ENCODE assay signal across 1 cellular context in the genomic region with DNA sequence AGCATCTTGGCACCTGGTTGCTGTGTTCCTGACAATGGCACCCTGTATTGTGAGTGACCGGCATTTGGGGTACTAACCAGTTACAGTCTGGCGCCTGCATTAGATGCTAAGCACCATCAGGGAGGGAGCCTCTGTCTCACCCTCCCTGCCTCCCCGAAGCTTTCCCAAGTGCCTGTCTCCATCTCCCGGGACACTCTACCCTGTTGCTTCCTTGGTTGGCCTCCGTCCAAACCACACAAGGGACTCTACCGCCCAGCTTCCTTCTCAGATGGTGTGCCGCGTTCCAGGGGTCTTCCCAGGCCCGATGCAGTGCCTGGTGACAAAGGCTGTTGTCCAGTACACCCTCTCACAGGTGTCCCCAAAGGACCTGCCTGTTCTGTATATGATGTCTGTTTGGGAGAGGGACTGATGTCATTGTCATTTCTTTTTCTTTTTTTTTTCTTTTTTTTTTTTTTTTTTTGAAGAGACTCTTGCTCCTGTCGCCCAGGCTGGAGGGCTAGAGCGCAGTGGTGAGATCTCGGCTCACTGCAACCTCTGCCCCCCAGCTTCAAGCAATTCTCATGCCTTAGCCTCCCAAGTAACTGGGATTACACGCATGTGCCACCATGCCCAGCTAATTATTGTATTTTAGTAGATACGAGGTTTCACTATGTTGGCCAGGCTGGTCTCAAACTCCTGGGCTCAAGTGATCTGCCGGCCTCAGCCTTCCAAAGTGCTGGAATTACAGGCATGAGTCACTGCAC.
TF ChIP-seq lines count a peak whose summit lies in the region.

No MANE protein-coding gene starts in this region.

TF ChIP-seq in GM12878, 131 proteins besides CTCF, POLR2A, EP300 and RAD21:
- TF ChIP-seq ZNF384 (IDR thresholded peaks at IDR 0.05; ENCODE audit: borderline replicate concordance, low read depth, low read length) (peak; percentile 45; the same call in 1 of the 2 replicates), RELA (IDR thresholded peaks at IDR 0.05; ENCODE audit: borderline replicate concordance, partially characterized antibody) (no peak), CBFB (IDR thresholded peaks at IDR 0.05; ENCODE audit: low read depth) (no peak), ETV6 (conservative IDR thresholded peaks at IDR 0.05 in 1 of 2, IDR thresholded peaks at IDR 0.05 in 1 of 2; ENCODE audit: borderline replicate concordance in 1 of 2, low read depth in 1 of 2) (no peak), POU2F2 (IDR thresholded peaks at IDR 0.05; ENCODE audit: borderline replicate concordance, low read depth, low read length) (no peak), SREBF2 (IDR thresholded peaks at IDR 0.05; ENCODE audit: low read length) (no peak), POLR2AphosphoS5 (IDR thresholded peaks at IDR 0.05; ENCODE audit: low read length) (peak; percentile 32; the same call in 1 of the 2 replicates), BHLHE40 (IDR thresholded peaks at IDR 0.05; ENCODE audit: borderline replicate concordance in 1 of 2, low read depth in 2 of 2, low read length in 1 of 2) (no peak), STAT1 (conservative IDR thresholded peaks at IDR 0.05) (no peak), SMAD5 (IDR thresholded peaks at IDR 0.05; ENCODE audit: low read depth) (no peak), JUND (IDR thresholded peaks at IDR 0.05; ENCODE audit: low read depth, low read length) (no peak)
- TF ChIP-seq, protein P1, sequence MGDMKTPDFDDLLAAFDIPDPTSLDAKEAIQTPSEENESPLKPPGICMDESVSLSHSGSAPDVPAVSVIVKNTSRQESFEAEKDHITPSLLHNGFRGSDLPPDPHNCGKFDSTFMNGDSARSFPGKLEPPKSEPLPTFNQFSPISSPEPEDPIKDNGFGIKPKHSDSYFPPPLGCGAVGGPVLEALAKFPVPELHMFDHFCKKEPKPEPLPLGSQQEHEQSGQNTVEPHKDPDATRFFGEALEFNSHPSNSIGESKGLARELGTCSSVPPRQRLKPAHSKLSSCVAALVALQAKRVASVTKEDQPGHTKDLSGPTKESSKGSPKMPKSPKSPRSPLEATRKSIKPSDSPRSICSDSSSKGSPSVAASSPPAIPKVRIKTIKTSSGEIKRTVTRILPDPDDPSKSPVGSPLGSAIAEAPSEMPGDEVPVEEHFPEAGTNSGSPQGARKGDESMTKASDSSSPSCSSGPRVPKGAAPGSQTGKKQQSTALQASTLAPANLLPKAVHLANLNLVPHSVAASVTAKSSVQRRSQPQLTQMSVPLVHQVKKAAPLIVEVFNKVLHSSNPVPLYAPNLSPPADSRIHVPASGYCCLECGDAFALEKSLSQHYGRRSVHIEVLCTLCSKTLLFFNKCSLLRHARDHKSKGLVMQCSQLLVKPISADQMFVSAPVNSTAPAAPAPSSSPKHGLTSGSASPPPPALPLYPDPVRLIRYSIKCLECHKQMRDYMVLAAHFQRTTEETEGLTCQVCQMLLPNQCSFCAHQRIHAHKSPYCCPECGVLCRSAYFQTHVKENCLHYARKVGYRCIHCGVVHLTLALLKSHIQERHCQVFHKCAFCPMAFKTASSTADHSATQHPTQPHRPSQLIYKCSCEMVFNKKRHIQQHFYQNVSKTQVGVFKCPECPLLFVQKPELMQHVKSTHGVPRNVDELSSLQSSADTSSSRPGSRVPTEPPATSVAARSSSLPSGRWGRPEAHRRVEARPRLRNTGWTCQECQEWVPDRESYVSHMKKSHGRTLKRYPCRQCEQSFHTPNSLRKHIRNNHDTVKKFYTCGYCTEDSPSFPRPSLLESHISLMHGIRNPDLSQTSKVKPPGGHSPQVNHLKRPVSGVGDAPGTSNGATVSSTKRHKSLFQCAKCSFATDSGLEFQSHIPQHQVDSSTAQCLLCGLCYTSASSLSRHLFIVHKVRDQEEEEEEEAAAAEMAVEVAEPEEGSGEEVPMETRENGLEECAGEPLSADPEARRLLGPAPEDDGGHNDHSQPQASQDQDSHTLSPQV (IDR thresholded peaks at IDR 0.05) = no peak
- TF ChIP-seq, protein P2, sequence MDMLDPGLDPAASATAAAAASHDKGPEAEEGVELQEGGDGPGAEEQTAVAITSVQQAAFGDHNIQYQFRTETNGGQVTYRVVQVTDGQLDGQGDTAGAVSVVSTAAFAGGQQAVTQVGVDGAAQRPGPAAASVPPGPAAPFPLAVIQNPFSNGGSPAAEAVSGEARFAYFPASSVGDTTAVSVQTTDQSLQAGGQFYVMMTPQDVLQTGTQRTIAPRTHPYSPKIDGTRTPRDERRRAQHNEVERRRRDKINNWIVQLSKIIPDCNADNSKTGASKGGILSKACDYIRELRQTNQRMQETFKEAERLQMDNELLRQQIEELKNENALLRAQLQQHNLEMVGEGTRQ (IDR thresholded peaks at IDR 0.05; ENCODE audit: borderline replicate concordance, low read depth, low read length) = no peak
